ENCODE assay signal across 11 cellular contexts in the genomic region with DNA sequence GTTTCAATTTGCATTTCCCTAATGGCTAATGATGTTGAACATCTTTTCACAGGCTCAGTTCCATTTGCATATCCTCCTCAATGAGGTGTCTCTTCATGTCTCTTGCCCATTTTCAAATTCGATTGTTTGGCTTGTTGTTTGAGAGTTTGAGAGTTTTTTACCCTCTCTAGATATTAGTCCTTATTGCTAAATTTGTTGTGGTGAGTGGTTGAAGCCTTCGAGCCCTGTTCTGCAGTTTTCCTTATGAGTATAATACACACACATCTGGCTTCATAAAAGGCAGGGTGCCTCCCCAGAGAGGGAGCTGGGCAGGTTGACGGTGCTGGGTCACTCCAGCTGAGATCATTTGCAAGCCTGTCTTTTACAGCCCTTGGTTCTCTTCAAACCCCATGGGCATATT.
DNase-seq lines count a peak whose midpoint lies in the region; ATAC-seq and TF ChIP-seq lines count a peak whose summit lies in the region.
"Had no signal": no experiment of that assay in that cellular context is flagged by ENCODE, and none has a peak within 500 bp of the region (broad histone marks: within the 10 kb centered on the region; RNA-seq: fewer than 3 reads in every experiment).

No MANE protein-coding gene starts in this region.

- H3K4me3 ChIP-seq in GM12875 (ENCODE audit: low read depth, low read length) (peak overlapping the region; percentile 31), body of pancreas (no peak overlapping the region)

- intact Hi-C loops in body of pancreas (cut with DNase I) = no loop called here

- no peaks in the 10 kb centered on the region for H3K4me1 ChIP-seq in body of pancreas

- in situ Hi-C loops in GM13976 (cut with MboI; ENCODE audit: low sequenced_read_pairs, unreplicated experiment) = no loop called here

- no peak for TF ChIP-seq POLR2A in body of pancreas (IDR thresholded peaks at IDR 0.05)

- TF ChIP-seq CTCF in GM12875 (IDR thresholded peaks at IDR 0.05; ENCODE audit: borderline replicate concordance, insufficient read depth, low read depth, low read length) = no peak
- TF ChIP-seq CTCF in GM13976 (IDR thresholded peaks at IDR 0.05; ENCODE audit: borderline replicate concordance, control extremely low read depth, extremely low read depth, insufficient read depth, missing control alignments) = no peak
- TF ChIP-seq CTCF in body of pancreas (IDR thresholded peaks at IDR 0.05) = no peak

- no peaks in the 10 kb centered on the region for H3K27me3 ChIP-seq in body of pancreas

- ATAC-seq in GM19395 (IDR thresholded peaks at IDR 0.05; ENCODE audit: unreplicated experiment) (peak; percentile 49), HG02885 (IDR thresholded peaks at IDR 0.05; ENCODE audit: poor library complexity, unreplicated experiment) (peak; percentile 72), body of pancreas (no peak)
- ATAC-seq: left cardiac atrium had no signal

- whole genome bisulfite sequencing in body of pancreas, 2 donors = 60 to 61% methylated on average over 3 of the region's 3 CpGs

- no peaks in the 10 kb centered on the region for H3K36me3 ChIP-seq in body of pancreas (replicated peaks in 1 of 2; ENCODE audit: insufficient read depth in 1 of 2, low read depth in 2 of 2)

- no peaks in the 10 kb centered on the region for H3K9me3 ChIP-seq in body of pancreas

- peak; percentile 60 to 68 for DNase-seq in NCI-H526 (lab: John Stamatoyannopoulos, UW)
- no peak for DNase-seq in GM13976 (ENCODE audit: low spot score)
- DNase-seq in HCEC 1CT = no peak
- DNase-seq in body of pancreas = no peak
- DNase-seq in ureter (ENCODE audit: low spot score) = no peak
- DNase-seq: erythroblast, left cardiac atrium, MV-4-11 had no signal

- H3K27ac ChIP-seq in body of pancreas = no peak overlapping the region

Comparison
In these comparisons a context has a peak if more than half of its experiments do, and no peak if none do; other contexts are left out.
1. DNase-seq: peak in NCI-H526 (2 of 2); none in GM13976 (single experiment), HCEC 1CT (single experiment), body of pancreas (0 of 4) and ureter (single experiment).